ENCODE assay signal across 9 cellular contexts in the genomic region with DNA sequence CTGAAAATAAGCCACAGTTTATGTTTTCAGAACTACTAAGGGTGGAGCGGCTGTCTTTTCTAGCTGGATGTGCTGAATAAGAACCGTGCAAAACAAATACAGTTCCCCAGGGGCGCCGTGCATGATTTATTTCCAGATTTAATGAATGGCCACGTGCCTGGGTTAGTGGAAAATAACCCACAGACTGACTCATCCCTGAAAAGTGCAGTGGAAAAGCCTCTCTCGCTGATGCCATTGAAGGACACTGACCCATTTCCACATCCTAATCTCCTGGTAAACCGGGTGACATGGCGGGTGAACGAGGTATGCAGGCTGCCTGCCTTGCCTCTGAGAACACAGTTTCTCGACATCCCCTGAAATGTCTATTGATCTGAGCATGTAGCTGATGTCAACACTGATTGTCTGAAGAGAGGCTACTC.
A peak's percentile ranks its signal among the peaks of the same experiment; 100 is the strongest.
DNase-seq lines count a peak whose midpoint lies in the region; ATAC-seq lines count a peak whose summit lies in the region.
"Had no signal": no experiment of that assay in that cellular context is flagged by ENCODE, and none has a peak within 500 bp of the region (broad histone marks: within the 10 kb centered on the region; RNA-seq: fewer than 3 reads in every experiment).

No MANE protein-coding gene starts in this region.

- no peak overlapping the region for H3K27ac Mint-ChIP-seq in T-cell

- ATAC-seq in T-cell (replicated peaks in 1 of 4) = no peak
- no peak for ATAC-seq in HG02938 (IDR thresholded peaks at IDR 0.05; ENCODE audit: unreplicated experiment)
- ATAC-seq: GM12878 had no signal

- peaks cover 8% of the 10 kb centered on the region in 2 donors for H3K27me3 Mint-ChIP-seq in T-cell

- DNase-seq in Ammon's horn (ENCODE audit: low spot score) (peak; percentile 15), NCI-H146 (lab: John Stamatoyannopoulos, UW) (peak; percentile 67), mucosa of gallbladder (ENCODE audit: low spot score) (peak; percentile 64), SIG-M5 (lab: John Stamatoyannopoulos, UW) (no peak), T-cell (no peak)
- no peak for DNase-seq in activated naive CD4-positive, alpha-beta T cell (lab: John Stamatoyannopoulos, UW)

- POLR2A ChIA-PET in T-cell (lab: Charles Lee) = no interaction called here

- no peaks in the 10 kb centered on the region for H3K9me3 Mint-ChIP-seq in T-cell

- H3K27ac ChIP-seq in cingulate gyrus (ENCODE audit: low read depth, low read length) = peak overlapping the region; percentile 39

- CTCF ChIA-PET in T-cell (lab: Charles Lee) = no interaction called here

- no peaks in the 10 kb centered on the region for H3K4me1 Mint-ChIP-seq in T-cell

- H3K36me3 Mint-ChIP-seq in T-cell = no peaks in the 10 kb centered on the region

- H3K4me3 Mint-ChIP-seq in T-cell = no peak overlapping the region

Comparison
In these comparisons a context has a peak if more than half of its experiments do, and no peak if none do; other contexts are left out.
1. DNase-seq: peak in Ammon's horn (single experiment), NCI-H146 (single experiment) and mucosa of gallbladder (single experiment); none in activated naive CD4-positive, alpha-beta T cell (0 of 4), SIG-M5 (single experiment) and T-cell (0 of 34).